Comparison of ENCODE assay signal across 8 cellular contexts in genomic region chr5:141320225-141321169, GRCh38. TPM values are rescaled to one million over a fixed set of nuclear protein-coding genes. Genes with fewer than 3 reads are reported as not detected.
DNase-seq lines count a peak whose midpoint lies in the region; ATAC-seq and TF ChIP-seq lines count a peak whose summit lies in the region.

Gene TAF7, minus strand, starts transcription at chr5:141320784. Its CDS starts 740 bp downstream, at chr5:141320044.

- H3K4me3 ChIP-seq in muscle layer of colon (ENCODE audit: low read depth in 1 of 2, low read length in 2 of 2), result peak within 1 kb of the TSS; percentile 98

- H3K27ac ChIP-seq in muscle layer of colon (ENCODE audit: low read depth, low read length), result peak within 1 kb of the TSS; percentile 89

- peak; percentile 59 for DNase-seq in DMS79 treated with DMSO at 0.1 percent for 48 hours (lab: John Stamatoyannopoulos, UW)
- DNase-seq in KG1 (lab: John Stamatoyannopoulos, UW), result peak; percentile 45
- peak; percentile 96 for DNase-seq in activated T-cell treated with anti-CD3 and anti-CD28 coated beads, Interleukin-2, amount 50 U/mL, for 24 hours
- DNase-seq in stimulated activated CD8-positive, alpha-beta memory T cell treated with anti-CD3 and anti-CD28 coated beads, Interleukin-7, amount 100 ng/mL, for 24 hours (ENCODE audit: low read depth), result peak; percentile 80

- H3K9me3 ChIP-seq in muscle layer of colon (ENCODE audit: low read length), result peaks cover 46% of the 10 kb centered on the region

- ATAC-seq in GM21717 (IDR thresholded peaks at IDR 0.05; ENCODE audit: unreplicated experiment) (peak; percentile 93), esophagus mucosa (peak; percentile 99)

- H3K4me1 Mint-ChIP-seq in activated T-cell treated with anti-CD3 and anti-CD28 coated beads, Interleukin-2, amount 50 U/mL, for 24 hours (ENCODE audit: low read depth), result peaks cover 31% of the 10 kb centered on the region

- H3K9me3 Mint-ChIP-seq in activated T-cell treated with anti-CD3 and anti-CD28 coated beads, Interleukin-2, amount 50 U/mL, for 24 hours, result peaks cover 55% of the 10 kb centered on the region

- peak within 1 kb of the TSS; percentile 99 for H3K27ac Mint-ChIP-seq in activated T-cell treated with anti-CD3 and anti-CD28 coated beads, Interleukin-2, amount 50 U/mL, for 24 hours

- no peaks in the 10 kb centered on the region for H3K27me3 ChIP-seq in muscle layer of colon (ENCODE audit: control insufficient read depth in 1 of 2, insufficient read depth in 2 of 2, low read length in 2 of 2)

- no peaks in the 10 kb centered on the region for H3K4me1 ChIP-seq in muscle layer of colon (ENCODE audit: insufficient read depth, low read length)

- H3K27me3 Mint-ChIP-seq in activated T-cell treated with anti-CD3 and anti-CD28 coated beads, Interleukin-2, amount 50 U/mL, for 24 hours, result no peaks in the 10 kb centered on the region

- peaks cover 19% of the 10 kb centered on the region for H3K36me3 ChIP-seq in muscle layer of colon (ENCODE audit: insufficient read depth, low read length)

- peaks cover 70% of the 10 kb centered on the region for H3K36me3 Mint-ChIP-seq in activated T-cell treated with anti-CD3 and anti-CD28 coated beads, Interleukin-2, amount 50 U/mL, for 24 hours (ENCODE audit: low read depth)

- peak within 1 kb of the TSS; percentile 59 for H3K9ac ChIP-seq in muscle layer of colon (ENCODE audit: low read length)

- H3K4me3 Mint-ChIP-seq in activated T-cell treated with anti-CD3 and anti-CD28 coated beads, Interleukin-2, amount 50 U/mL, for 24 hours, result peak within 1 kb of the TSS; percentile 98

TF ChIP-seq in PFSK-1, 5 proteins besides CTCF, POLR2A, EP300 and RAD21:
- 0 out of 2 replicates have a peak, but pooled peaks have one; percentile 19 for TF ChIP-seq SIN3A (IDR thresholded peaks at IDR 0.05; ENCODE audit: borderline replicate concordance, insufficient read depth, low read length)
- TF ChIP-seq TAF1 (IDR thresholded peaks at IDR 0.05; ENCODE audit: borderline replicate concordance, insufficient read depth, low read length), result no peak
- peak; percentile 97 for TF ChIP-seq POLR2AphosphoS5 (IDR thresholded peaks at IDR 0.05; ENCODE audit: low read depth, low read length)
- 0 out of 4 replicates have a peak, but pooled peaks of 1 of the 2 experiments have one; percentile 13 for TF ChIP-seq REST (IDR thresholded peaks at IDR 0.05; ENCODE audit: insufficient read depth in 1 of 2, low read depth in 2 of 2, low read length in 2 of 2)
- TF ChIP-seq FOXP2 (optimal IDR thresholded peaks at IDR 0.05; ENCODE audit: borderline replicate concordance, extremely low read depth, extremely low read length, insufficient read depth), result peak; percentile 90

RNA-seq across cellular contexts. Expression of gene TAF7, which starts in this region (rescaled TPM):
- polyA plus RNA-seq in PFSK-1 (2012; ENCODE audit: insufficient read length, low read depth), result 56.7 TPM
- total RNA-seq in esophagus mucosa, result 35.1 TPM

Comparison
In these comparisons a context has a peak if more than half of its experiments do, and no peak if none do; other contexts are left out.
1. Peak in every context shown above with its lines: DNase-seq, ATAC-seq, H3K4me3 ChIP-seq and H3K27ac ChIP-seq.
2. DNase-seq: peak in every context shown above with its lines; median percentile 96 in activated T-cell treated with anti-CD3 and anti-CD28 coated beads, Interleukin-2, amount 50 U/mL, for 24 hours; 80 in stimulated activated CD8-positive, alpha-beta memory T cell treated with anti-CD3 and anti-CD28 coated beads, Interleukin-7, amount 100 ng/mL, for 24 hours; 59 in DMS79 treated with DMSO at 0.1 percent for 48 hours; 45 in KG1.